9 cellular contexts compared by ENCODE assay signal in genomic region chr15:81235781-81236507, GRCh38. TPM values are rescaled to one million over a fixed set of nuclear protein-coding genes. Genes with fewer than 3 reads are reported as not detected.
DNase-seq lines count a peak whose midpoint lies in the region; ATAC-seq and TF ChIP-seq lines count a peak whose summit lies in the region.
"Had no signal": no experiment of that assay in that cellular context is flagged by ENCODE, and none has a peak within 500 bp of the region (broad histone marks: within the 10 kb centered on the region; RNA-seq: fewer than 3 reads in every experiment).

No MANE protein-coding gene starts in this region.

- intact Hi-C loops in spleen (cut with DNase I; ENCODE audit: low total_unique reads): no loop called here

- peak; percentile 94 for DNase-seq in EH (ENCODE audit: low read depth)
- DNase-seq in SJCRH30: peak; percentile 95 to 96
- peak; percentile 43 for DNase-seq in epithelial cell of esophagus (ENCODE audit: low read depth)
- no peak for DNase-seq in omental fat pad (ENCODE audit: low spot score)
- DNase-seq in DMS 273 treated with DMSO at 0.1 percent for 48 hours (lab: John Stamatoyannopoulos, UW): no peak
- DNase-seq in GM13976 (ENCODE audit: low spot score): no peak
- no peak for DNase-seq in left lobe of liver (ENCODE audit: low spot score)
- DNase-seq in spleen: no peak
- DNase-seq: activated gamma-delta T cell had no signal

- H3K4me1 ChIP-seq in SJCRH30 (peaks cover 16% of the 10 kb centered on the region), spleen (no peaks in the 10 kb centered on the region)

- TF ChIP-seq POLR2A in spleen (IDR thresholded peaks at IDR 0.05): no peak

- in situ Hi-C loops in GM13976 (cut with MboI; ENCODE audit: low sequenced_read_pairs, unreplicated experiment): no loop called here

- no peaks in the 10 kb centered on the region for H3K9me3 ChIP-seq in SJCRH30 (replicated peaks)
- H3K9me3 ChIP-seq in spleen: peaks cover 0 to 21% (median 10%) of the 10 kb centered on the region in 8 donors

- peak overlapping the region; percentile 16 for H3K4me3 ChIP-seq in SJCRH30
- no peak overlapping the region for H3K4me3 ChIP-seq in epithelial cell of esophagus (ENCODE audit: low read length)
- no peak overlapping the region for H3K4me3 ChIP-seq in spleen

- H3K36me3 ChIP-seq in SJCRH30 (no peaks in the 10 kb centered on the region), spleen (no peaks in the 10 kb centered on the region)

- H3K27me3 ChIP-seq in SJCRH30 (no peaks in the 10 kb centered on the region), spleen (replicated peaks in 1 of 7) (no peaks in the 10 kb centered on the region)

- H3K27ac ChIP-seq in SJCRH30: peak overlapping the region; percentile 90
- H3K27ac ChIP-seq in spleen: peak overlapping the region in 3 of 8 donors; percentile 31 to 47 (median 32)

- no peak for TF ChIP-seq CTCF in epithelial cell of esophagus (IDR thresholded peaks at IDR 0.05; ENCODE audit: insufficient read depth, low read depth, low read length, missing control alignments)
- no peak for TF ChIP-seq CTCF in omental fat pad (IDR thresholded peaks at IDR 0.05)
- TF ChIP-seq CTCF in GM13976 (IDR thresholded peaks at IDR 0.05; ENCODE audit: borderline replicate concordance, control extremely low read depth, extremely low read depth, insufficient read depth, missing control alignments): no peak
- TF ChIP-seq CTCF in spleen (IDR thresholded peaks at IDR 0.05 in 8 of 11, conservative IDR thresholded peaks at IDR 0.05 in 3 of 11): no peak

- peak; percentile 76 for ATAC-seq in omental fat pad (ENCODE audit: low FRiP score)
- no peak for ATAC-seq in left lobe of liver

- WGBS in spleen, 5 donors: 49 to 78% (median 56%) methylated on average over 5 of the region's 5 CpGs

RNA-seq across cellular contexts. Expression of gene IL16, which starts 39.3 kb away (rescaled TPM):
- 0.18 TPM in 1 of 2 replicates, not detected in the other for total RNA-seq in SJCRH30 (2014; rRNA removed; shearing (Covaris generic))
- total RNA-seq in omental fat pad (10 to 100 TPM; 22.7 to 45.8 (median 34.4) TPM), left lobe of liver (2.1 TPM), spleen (100 to 1,000 TPM; 126 to 159 (median 130) TPM)
- polyA plus RNA-seq in spleen: 100 to 1,000 TPM in 2 of 3 donors, 10 to 100 TPM in 1; 93.9 to 114 (median 114) TPM

Comparison
In these comparisons a context has a peak if more than half of its experiments do, and no peak if none do; other contexts are left out.
1. DNase-seq: peak in EH (single experiment), SJCRH30 (2 of 2) and epithelial cell of esophagus (single experiment); none in omental fat pad (single experiment), DMS 273 treated with DMSO at 0.1 percent for 48 hours (single experiment), GM13976 (single experiment), left lobe of liver (single experiment) and spleen (single experiment).